Comparison of ENCODE assay signal across 1 cellular context in genomic region chr14:55221186-55221585, GRCh38.
A peak's percentile ranks its signal among the peaks of the same experiment; 100 is the strongest.
TF ChIP-seq lines count a peak whose summit lies in the region.

No MANE protein-coding gene starts in this region.

TF ChIP-seq in SK-N-SH, 30 proteins besides CTCF, POLR2A, EP300 and RAD21 (continued from another document):
- TF ChIP-seq, protein P1, sequence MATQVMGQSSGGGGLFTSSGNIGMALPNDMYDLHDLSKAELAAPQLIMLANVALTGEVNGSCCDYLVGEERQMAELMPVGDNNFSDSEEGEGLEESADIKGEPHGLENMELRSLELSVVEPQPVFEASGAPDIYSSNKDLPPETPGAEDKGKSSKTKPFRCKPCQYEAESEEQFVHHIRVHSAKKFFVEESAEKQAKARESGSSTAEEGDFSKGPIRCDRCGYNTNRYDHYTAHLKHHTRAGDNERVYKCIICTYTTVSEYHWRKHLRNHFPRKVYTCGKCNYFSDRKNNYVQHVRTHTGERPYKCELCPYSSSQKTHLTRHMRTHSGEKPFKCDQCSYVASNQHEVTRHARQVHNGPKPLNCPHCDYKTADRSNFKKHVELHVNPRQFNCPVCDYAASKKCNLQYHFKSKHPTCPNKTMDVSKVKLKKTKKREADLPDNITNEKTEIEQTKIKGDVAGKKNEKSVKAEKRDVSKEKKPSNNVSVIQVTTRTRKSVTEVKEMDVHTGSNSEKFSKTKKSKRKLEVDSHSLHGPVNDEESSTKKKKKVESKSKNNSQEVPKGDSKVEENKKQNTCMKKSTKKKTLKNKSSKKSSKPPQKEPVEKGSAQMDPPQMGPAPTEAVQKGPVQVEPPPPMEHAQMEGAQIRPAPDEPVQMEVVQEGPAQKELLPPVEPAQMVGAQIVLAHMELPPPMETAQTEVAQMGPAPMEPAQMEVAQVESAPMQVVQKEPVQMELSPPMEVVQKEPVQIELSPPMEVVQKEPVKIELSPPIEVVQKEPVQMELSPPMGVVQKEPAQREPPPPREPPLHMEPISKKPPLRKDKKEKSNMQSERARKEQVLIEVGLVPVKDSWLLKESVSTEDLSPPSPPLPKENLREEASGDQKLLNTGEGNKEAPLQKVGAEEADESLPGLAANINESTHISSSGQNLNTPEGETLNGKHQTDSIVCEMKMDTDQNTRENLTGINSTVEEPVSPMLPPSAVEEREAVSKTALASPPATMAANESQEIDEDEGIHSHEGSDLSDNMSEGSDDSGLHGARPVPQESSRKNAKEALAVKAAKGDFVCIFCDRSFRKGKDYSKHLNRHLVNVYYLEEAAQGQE (IDR thresholded peaks at IDR 0.05; ENCODE audit: low read depth, low read length): no peak
- TF ChIP-seq FOXJ3 (CRISPR knock-in tag; IDR thresholded peaks at IDR 0.05) (no peak), RXRA (IDR thresholded peaks at IDR 0.05; ENCODE audit: borderline replicate concordance, low read depth) (no peak), MEF2A (IDR thresholded peaks at IDR 0.05; ENCODE audit: borderline replicate concordance, low read depth) (no peak), GATA2 (CRISPR knock-in tag; IDR thresholded peaks at IDR 0.05) (no peak), JUND (IDR thresholded peaks at IDR 0.05) (no peak), ELF1 (IDR thresholded peaks at IDR 0.05) (no peak), NRF1 (IDR thresholded peaks at IDR 0.05; ENCODE audit: low read depth, low read length) (no peak), FOSL2 (IDR thresholded peaks at IDR 0.05; ENCODE audit: borderline replicate concordance, low read depth) (peak; percentile 21; the same call in 1 of the 2 replicates), PBX3 (IDR thresholded peaks at IDR 0.05) (peak; percentile 49), YY1 (IDR thresholded peaks at IDR 0.05; ENCODE audit: low read depth) (no peak)
